13 cellular contexts compared by ENCODE assay signal in genomic region chr2:71358931-71359671, GRCh38. TPM values are rescaled to one million over a fixed set of nuclear protein-coding genes. Genes with fewer than 3 reads are reported as not detected.
DNase-seq lines count a peak whose midpoint lies in the region; ATAC-seq and TF ChIP-seq lines count a peak whose summit lies in the region.
"Had no signal": no experiment of that assay in that cellular context is flagged by ENCODE, and none has a peak within 500 bp of the region (broad histone marks: within the 10 kb centered on the region; RNA-seq: fewer than 3 reads in every experiment).

No MANE protein-coding gene starts in this region.

- POLR2A ChIA-PET in activated CD8-positive, alpha-beta T cell treated with anti-CD3 and anti-CD28 coated beads for 36 hours (lab: Charles Lee) = no interaction called here
- POLR2A ChIA-PET in activated CD8-positive, alpha-beta T cell treated with anti-CD3 and anti-CD28 coated beads, Interleukin-2, amount 10 ng/mL, durations not matched to agents 7 days and 5 days (lab: Charles Lee) = no interaction called here
- POLR2A ChIA-PET in RWPE1 (lab: Yijun Ruan, JAX; ENCODE audit: low non-redundant PET) = no interaction called here

- H3K4me3 Mint-ChIP-seq in activated CD8-positive, alpha-beta T cell treated with anti-CD3 and anti-CD28 coated beads for 36 hours = no peak overlapping the region
- no peak overlapping the region for H3K4me3 Mint-ChIP-seq in activated CD8-positive, alpha-beta T cell treated with anti-CD3 and anti-CD28 coated beads, Interleukin-2, amount 10 ng/mL, durations not matched to agents 7 days and 5 days
- H3K4me3 Mint-ChIP-seq: B cell; central memory CD8-positive, alpha-beta T cell; T-cell had no signal

- no peaks in the 10 kb centered on the region for H3K27me3 Mint-ChIP-seq in activated CD8-positive, alpha-beta T cell treated with anti-CD3 and anti-CD28 coated beads for 36 hours
- H3K27me3 Mint-ChIP-seq in activated CD8-positive, alpha-beta T cell treated with anti-CD3 and anti-CD28 coated beads, Interleukin-2, amount 10 ng/mL, durations not matched to agents 7 days and 5 days (ENCODE audit: low read depth) = no peaks in the 10 kb centered on the region
- H3K27me3 Mint-ChIP-seq: B cell; central memory CD8-positive, alpha-beta T cell; T-cell had no signal

- H3K27ac Mint-ChIP-seq in activated CD8-positive, alpha-beta T cell treated with anti-CD3 and anti-CD28 coated beads for 36 hours = peak overlapping the region; percentile 5
- H3K27ac Mint-ChIP-seq in activated CD8-positive, alpha-beta T cell treated with anti-CD3 and anti-CD28 coated beads, Interleukin-2, amount 10 ng/mL, durations not matched to agents 7 days and 5 days = no peak overlapping the region
- H3K27ac Mint-ChIP-seq: B cell, T-cell had no signal

- H3K27ac ChIP-seq in RWPE1 = no peak overlapping the region
- H3K27ac ChIP-seq: thyroid gland had no signal

- peaks cover 56% of the 10 kb centered on the region for H3K36me3 Mint-ChIP-seq in activated CD8-positive, alpha-beta T cell treated with anti-CD3 and anti-CD28 coated beads for 36 hours (ENCODE audit: low read depth)
- peaks cover 42% of the 10 kb centered on the region for H3K36me3 Mint-ChIP-seq in activated CD8-positive, alpha-beta T cell treated with anti-CD3 and anti-CD28 coated beads, Interleukin-2, amount 10 ng/mL, durations not matched to agents 7 days and 5 days (ENCODE audit: low read depth)

- H3K4me3 ChIP-seq in fibroblast of mammary gland (ENCODE audit: control insufficient read depth, low read depth, low read length) = no peak overlapping the region
- H3K4me3 ChIP-seq: thyroid gland had no signal

- peaks cover 40% of the 10 kb centered on the region for H3K4me1 Mint-ChIP-seq in activated CD8-positive, alpha-beta T cell treated with anti-CD3 and anti-CD28 coated beads for 36 hours (ENCODE audit: low read depth)
- peaks cover 11% of the 10 kb centered on the region for H3K4me1 Mint-ChIP-seq in activated CD8-positive, alpha-beta T cell treated with anti-CD3 and anti-CD28 coated beads, Interleukin-2, amount 10 ng/mL, durations not matched to agents 7 days and 5 days (ENCODE audit: low read depth)

- ATAC-seq in activated CD8-positive, alpha-beta T cell treated with anti-CD3 and anti-CD28 coated beads for 36 hours = peak; percentile 60
- ATAC-seq in activated CD8-positive, alpha-beta T cell treated with anti-CD3 and anti-CD28 coated beads, Interleukin-2, amount 10 ng/mL, durations not matched to agents 7 days and 5 days = no peak
- ATAC-seq in GM19324 (IDR thresholded peaks at IDR 0.05; ENCODE audit: low FRiP score, unreplicated experiment) (no peak), HG02678 (IDR thresholded peaks at IDR 0.05; ENCODE audit: unreplicated experiment) (no peak)
- ATAC-seq: T-cell had no signal

- peak; percentile 7 for DNase-seq in activated CD8-positive, alpha-beta T cell treated with anti-CD3 and anti-CD28 coated beads for 36 hours
- no peak for DNase-seq in activated CD8-positive, alpha-beta T cell treated with anti-CD3 and anti-CD28 coated beads, Interleukin-2, amount 10 ng/mL, durations not matched to agents 7 days and 5 days
- peak; percentile 29 for DNase-seq in RWPE1 (ENCODE audit: low spot score)
- DNase-seq in fibroblast of mammary gland (ENCODE audit: low read depth) = peak; percentile 87
- peak; percentile 11 to 22 for DNase-seq in stimulated activated CD4-positive, alpha-beta T cell treated with anti-CD3 and anti-CD28 coated beads, Interleukin-4, amount 100 ng/mL, for 48 hours (ENCODE audit: low read depth in 2 of 2)
- DNase-seq in NCI-H1105 treated with DMSO at 0.1 percent for 48 hours (lab: John Stamatoyannopoulos, UW) = no peak
- DNase-seq: NCI-H1930, T-cell, thyroid gland had no signal

- CTCF ChIA-PET in activated CD8-positive, alpha-beta T cell treated with anti-CD3 and anti-CD28 coated beads for 36 hours (lab: Charles Lee) = no interaction called here
- CTCF ChIA-PET in activated CD8-positive, alpha-beta T cell treated with anti-CD3 and anti-CD28 coated beads, Interleukin-2, amount 10 ng/mL, durations not matched to agents 7 days and 5 days (lab: Charles Lee) = no interaction called here
- CTCF ChIA-PET in RWPE1 (lab: Yijun Ruan, JAX) = interaction anchor here (0.7 kb wide), 1 partner anchor 17 kb away, joined by 3 read pairs; no protein-coding TSS in a partner anchor

- intact Hi-C loops in activated CD8-positive, alpha-beta T cell treated with anti-CD3 and anti-CD28 coated beads for 36 hours (cut with micrococcal nuclease) = no loop called here

- no peaks in the 10 kb centered on the region for H3K9me3 Mint-ChIP-seq in activated CD8-positive, alpha-beta T cell treated with anti-CD3 and anti-CD28 coated beads for 36 hours
- H3K9me3 Mint-ChIP-seq in activated CD8-positive, alpha-beta T cell treated with anti-CD3 and anti-CD28 coated beads, Interleukin-2, amount 10 ng/mL, durations not matched to agents 7 days and 5 days (ENCODE audit: insufficient read depth) = no peaks in the 10 kb centered on the region
- H3K9me3 Mint-ChIP-seq: central memory CD8-positive, alpha-beta T cell; T-cell had no signal

- no peak for TF ChIP-seq CTCF in activated CD8-positive, alpha-beta T cell treated with anti-CD3 and anti-CD28 coated beads for 36 hours (IDR thresholded peaks at IDR 0.05)
- no peak for TF ChIP-seq CTCF in RWPE1 (conservative IDR thresholded peaks at IDR 0.05; ENCODE audit: low read depth)
- TF ChIP-seq CTCF in fibroblast of mammary gland (conservative IDR thresholded peaks at IDR 0.05; ENCODE audit: control insufficient read depth, insufficient read depth, low read depth, low read length) = no peak

RNA-seq across cellular contexts. Expression of gene ZNF638, which starts 27.5 kb away (rescaled TPM):
- total RNA-seq in activated CD8-positive, alpha-beta T cell treated with anti-CD3 and anti-CD28 coated beads for 36 hours = 10 to 100 TPM; 81.1 to 86.0 TPM
- total RNA-seq in activated CD8-positive, alpha-beta T cell treated with anti-CD3 and anti-CD28 coated beads, Interleukin-2, amount 10 ng/mL, durations not matched to agents 7 days and 5 days = 10 to 100 TPM; 69.7 to 74.0 TPM

Comparison
In these comparisons a context has a peak if more than half of its experiments do, and no peak if none do; other contexts are left out.
1. DNase-seq: peak in activated CD8-positive, alpha-beta T cell treated with anti-CD3 and anti-CD28 coated beads for 36 hours (single experiment), RWPE1 (single experiment), fibroblast of mammary gland (single experiment) and stimulated activated CD4-positive, alpha-beta T cell treated with anti-CD3 and anti-CD28 coated beads, Interleukin-4, amount 100 ng/mL, for 48 hours (2 of 2); none in activated CD8-positive, alpha-beta T cell treated with anti-CD3 and anti-CD28 coated beads, Interleukin-2, amount 10 ng/mL, durations not matched to agents 7 days and 5 days (single experiment) and NCI-H1105 treated with DMSO at 0.1 percent for 48 hours (single experiment).